20 cellular contexts compared by ENCODE assay signal in the genomic region with DNA sequence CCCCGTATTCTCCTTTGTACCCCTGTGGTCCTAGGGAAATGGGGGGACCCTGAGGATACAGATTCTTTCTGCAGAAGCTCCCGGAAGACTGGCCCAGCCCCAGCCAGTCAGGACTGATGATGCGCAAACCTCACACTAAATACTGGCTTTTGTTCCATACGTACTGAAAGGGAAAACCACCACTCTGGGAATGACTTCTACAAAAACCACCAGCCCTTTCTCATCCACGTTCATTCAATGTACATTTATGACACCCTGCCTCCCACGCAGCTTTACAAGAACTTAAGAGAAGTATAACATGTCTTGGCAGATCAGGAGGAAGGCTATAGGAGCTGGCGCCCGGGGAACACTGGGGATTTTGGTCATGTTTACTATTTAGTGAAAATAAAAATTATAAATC.
A peak's percentile ranks its signal among the peaks of the same experiment; 100 is the strongest.
DNase-seq lines count a peak whose midpoint lies in the region; ATAC-seq and TF ChIP-seq lines count a peak whose summit lies in the region.
"Had no signal": no experiment of that assay in that cellular context is flagged by ENCODE, and none has a peak within 500 bp of the region (broad histone marks: within the 10 kb centered on the region; RNA-seq: fewer than 3 reads in every experiment).

No MANE protein-coding gene starts in this region.

- TF ChIP-seq CTCF in foreskin keratinocyte (conservative IDR thresholded peaks at IDR 0.05) (no peak), chondrocyte (IDR thresholded peaks at IDR 0.05) (no peak)

- DNase-seq in stimulated activated CD4-positive, alpha-beta T cell treated with anti-CD3 and anti-CD28 coated beads, Interleukin-15, amount 100 ng/mL, for 48 hours (ENCODE audit: low read depth in 2 of 2), result peak; percentile 26 to 47
- DNase-seq in stimulated activated CD4-positive, alpha-beta T cell treated with anti-CD3 and anti-CD28 coated beads, Interleukin-4, amount 100 ng/mL, for 1 hour, result no peak
- peak; percentile 25 for DNase-seq in RPMI7951 (ENCODE audit: low read depth)
- peak; percentile 76 to 77 for DNase-seq in foreskin keratinocyte
- peak; percentile 20 for DNase-seq in stimulated activated naive CD8-positive, alpha-beta T cell treated with anti-CD3 and anti-CD28 coated beads, Interleukin-15, Interleukin-2, amounts not matched to agents 100 U/mL and 50 U/mL, for 24 hours
- no peak for DNase-seq in GM19238 (ENCODE audit: insufficient read length, low spot score)
- no peak for DNase-seq in chondrocyte (ENCODE audit: low spot score)
- DNase-seq: activated CD8-positive, alpha-beta memory T cell treated with anti-CD3 and anti-CD28 coated beads, Interleukin-2, amount 50 U/mL, for 48 hours; cerebellar nuclear complex; effector CD8-positive, alpha-beta T cell; immature natural killer cell; naive B cell; NCI-H1436 treated with DMSO at 0.1 percent for 48 hours; NCI-H774; ovary; right lobe of liver; T-helper 17 cell; WERI-Rb-1 had no signal

- H3K27me3 Mint-ChIP-seq in chondrocyte (ENCODE audit: low read depth), result no peaks in the 10 kb centered on the region
- H3K27me3 Mint-ChIP-seq: T-helper 17 cell had no signal

- peak overlapping the region; percentile 53 for H3K27ac ChIP-seq in foreskin keratinocyte
- H3K27ac ChIP-seq: ovary, right lobe of liver, tibial nerve, WERI-Rb-1 had no signal

- peaks cover 9% of the 10 kb centered on the region for H3K4me1 Mint-ChIP-seq in chondrocyte (ENCODE audit: low read depth)
- H3K4me1 Mint-ChIP-seq: immature natural killer cell, naive B cell had no signal

- no peaks in the 10 kb centered on the region for H3K9me3 Mint-ChIP-seq in chondrocyte (ENCODE audit: low read depth)
- H3K9me3 Mint-ChIP-seq: immature natural killer cell, naive B cell had no signal

- H3K36me3 Mint-ChIP-seq in chondrocyte (ENCODE audit: low read depth), result no peaks in the 10 kb centered on the region
- H3K36me3 Mint-ChIP-seq: immature natural killer cell, naive B cell had no signal

- H3K4me1 ChIP-seq in foreskin keratinocyte, result peaks cover 1% of the 10 kb centered on the region
- H3K4me1 ChIP-seq: right lobe of liver, tibial nerve had no signal

- no peaks in the 10 kb centered on the region for H3K27me3 ChIP-seq in foreskin keratinocyte
- H3K27me3 ChIP-seq: ovary, right lobe of liver, tibial nerve had no signal

- peak; percentile 84 for ATAC-seq in foreskin keratinocyte
- peak; percentile 83 for ATAC-seq in stimulated activated naive CD8-positive, alpha-beta T cell treated with anti-CD3 and anti-CD28 coated beads, Interleukin-15, Interleukin-2, amounts not matched to agents 100 U/mL and 50 U/mL, for 24 hours
- no peak for ATAC-seq in GM19328 (IDR thresholded peaks at IDR 0.05; ENCODE audit: unreplicated experiment)
- ATAC-seq: right lobe of liver, T-helper 17 cell had no signal

- H3K4me3 Mint-ChIP-seq in chondrocyte (ENCODE audit: unreplicated experiment), result no peak overlapping the region
- H3K4me3 Mint-ChIP-seq: immature natural killer cell, naive B cell, T-helper 17 cell had no signal

- H3K27ac Mint-ChIP-seq in chondrocyte (ENCODE audit: unreplicated experiment), result no peak overlapping the region

Comparison
In these comparisons a context has a peak if more than half of its experiments do, and no peak if none do; other contexts are left out.
1. DNase-seq: peak in stimulated activated CD4-positive, alpha-beta T cell treated with anti-CD3 and anti-CD28 coated beads, Interleukin-15, amount 100 ng/mL, for 48 hours (2 of 2), RPMI7951 (single experiment), foreskin keratinocyte (2 of 2) and stimulated activated naive CD8-positive, alpha-beta T cell treated with anti-CD3 and anti-CD28 coated beads, Interleukin-15, Interleukin-2, amounts not matched to agents 100 U/mL and 50 U/mL, for 24 hours (single experiment); none in stimulated activated CD4-positive, alpha-beta T cell treated with anti-CD3 and anti-CD28 coated beads, Interleukin-4, amount 100 ng/mL, for 1 hour (single experiment), GM19238 (single experiment) and chondrocyte (single experiment).